ENCODE assay signal across 10 cellular contexts in the genomic region with DNA sequence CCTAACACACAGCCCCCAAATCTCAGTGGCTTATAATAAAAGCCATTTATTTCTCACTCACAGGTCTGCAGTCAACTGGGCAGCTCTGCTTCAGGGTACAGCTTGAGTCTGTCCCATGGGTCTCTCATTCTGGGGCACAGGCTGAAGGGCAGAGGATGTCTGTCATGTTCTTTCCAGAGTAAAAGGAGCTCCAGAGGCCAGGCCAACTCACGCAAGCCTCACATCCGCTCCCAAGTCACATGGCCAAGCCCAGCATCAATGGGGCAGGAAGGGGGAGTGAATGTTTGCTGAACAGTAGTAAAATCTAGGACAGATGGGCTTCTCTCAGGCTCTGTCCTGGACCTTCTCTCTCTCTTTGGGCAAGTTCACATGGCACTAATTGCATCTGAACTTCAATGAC. TPM values are rescaled to one million over a fixed set of nuclear protein-coding genes. Genes with fewer than 3 reads are reported as not detected.
DNase-seq lines count a peak whose midpoint lies in the region; ATAC-seq and TF ChIP-seq lines count a peak whose summit lies in the region.
"Had no signal": no experiment of that assay in that cellular context is flagged by ENCODE, and none has a peak within 500 bp of the region (broad histone marks: within the 10 kb centered on the region; RNA-seq: fewer than 3 reads in every experiment).

No MANE protein-coding gene starts in this region.

- peak overlapping the region; percentile 25 for H3K4me3 ChIP-seq in left ventricle myocardium inferior
- H3K4me3 ChIP-seq: A549, upper lobe of left lung had no signal

- ATAC-seq in GM18907 (IDR thresholded peaks at IDR 0.05; ENCODE audit: unreplicated experiment), result no peak
- no peak for ATAC-seq in GM21515 (IDR thresholded peaks at IDR 0.05; ENCODE audit: unreplicated experiment)
- ATAC-seq: A549 had no signal

- peak overlapping the region; percentile 77 for H3K4me3 Mint-ChIP-seq in activated T-helper 1 cell treated with anti-CD3 and anti-CD28 coated beads, Interleukin-12 subunit alpha, Interleukin-12 subunit beta, Interleukin-2, Interleukin-4 antibody, amounts not matched to agents 30 ng/mL and 10 ng/mL and 1 ng/mL, durations not matched to agents 14 hours and 24 hours and 36 hours

- H3K27me3 Mint-ChIP-seq in activated T-helper 1 cell treated with anti-CD3 and anti-CD28 coated beads, Interleukin-12 subunit alpha, Interleukin-12 subunit beta, Interleukin-2, Interleukin-4 antibody, amounts not matched to agents 30 ng/mL and 10 ng/mL and 1 ng/mL, durations not matched to agents 14 hours and 24 hours and 36 hours (ENCODE audit: insufficient read depth), result peaks cover 10% of the 10 kb centered on the region

- peak overlapping the region; percentile 62 for H3K27ac Mint-ChIP-seq in activated T-helper 1 cell treated with anti-CD3 and anti-CD28 coated beads, Interleukin-12 subunit alpha, Interleukin-12 subunit beta, Interleukin-2, Interleukin-4 antibody, amounts not matched to agents 30 ng/mL and 10 ng/mL and 1 ng/mL, durations not matched to agents 14 hours and 24 hours and 36 hours

- DNase-seq in NCI-H2171 treated with DMSO at 0.1 percent for 48 hours (lab: John Stamatoyannopoulos, UW) (peak; percentile 16), NCI-H2171 (lab: John Stamatoyannopoulos, UW) (no peak), left ventricle myocardium inferior (peak; percentile 39), NCI-H1105 (lab: John Stamatoyannopoulos, UW) (no peak)
- DNase-seq in activated T-helper 1 cell treated with anti-CD3 and anti-CD28 coated beads, Interleukin-12 subunit alpha, Interleukin-12 subunit beta, Interleukin-2, Interleukin-4 antibody, amounts not matched to agents 30 ng/mL and 10 ng/mL and 1 ng/mL, durations not matched to agents 14 hours and 24 hours and 36 hours (ENCODE audit: low spot score), result peak; percentile 26
- peak; percentile 36 for DNase-seq in stimulated activated CD8-positive, alpha-beta memory T cell treated with anti-CD3 and anti-CD28 coated beads, Interleukin-4, amount 100 ng/mL, for 48 hours

- H3K36me3 Mint-ChIP-seq in activated T-helper 1 cell treated with anti-CD3 and anti-CD28 coated beads, Interleukin-12 subunit alpha, Interleukin-12 subunit beta, Interleukin-2, Interleukin-4 antibody, amounts not matched to agents 30 ng/mL and 10 ng/mL and 1 ng/mL, durations not matched to agents 14 hours and 24 hours and 36 hours (ENCODE audit: low read depth), result peaks cover 5% of the 10 kb centered on the region

- intact Hi-C loops in activated T-helper 1 cell treated with anti-CD3 and anti-CD28 coated beads, Interleukin-12 subunit alpha, Interleukin-12 subunit beta, Interleukin-2, Interleukin-4 antibody, amounts not matched to agents 30 ng/mL and 10 ng/mL and 1 ng/mL, durations not matched to agents 14 hours and 24 hours and 36 hours (cut with micrococcal nuclease), result no loop called here
- intact Hi-C loops in left ventricle myocardium inferior (cut with micrococcal nuclease), result no loop called here

- peaks cover 28% of the 10 kb centered on the region for H3K4me1 ChIP-seq in left ventricle myocardium inferior

- TF ChIP-seq CTCF in left ventricle myocardium inferior (IDR thresholded peaks at IDR 0.05; ENCODE audit: borderline replicate concordance), result no peak

- no peaks in the 10 kb centered on the region for H3K9me3 Mint-ChIP-seq in activated T-helper 1 cell treated with anti-CD3 and anti-CD28 coated beads, Interleukin-12 subunit alpha, Interleukin-12 subunit beta, Interleukin-2, Interleukin-4 antibody, amounts not matched to agents 30 ng/mL and 10 ng/mL and 1 ng/mL, durations not matched to agents 14 hours and 24 hours and 36 hours

- no peaks in the 10 kb centered on the region for H3K9me3 ChIP-seq in left ventricle myocardium inferior (replicated peaks)
- H3K9me3 ChIP-seq: A549, upper lobe of left lung had no signal

- peak overlapping the region; percentile 63 for H3K27ac ChIP-seq in left ventricle myocardium inferior (replicated peaks)
- H3K27ac ChIP-seq: A549 had no signal

- peaks cover 44% of the 10 kb centered on the region for H3K4me1 Mint-ChIP-seq in activated T-helper 1 cell treated with anti-CD3 and anti-CD28 coated beads, Interleukin-12 subunit alpha, Interleukin-12 subunit beta, Interleukin-2, Interleukin-4 antibody, amounts not matched to agents 30 ng/mL and 10 ng/mL and 1 ng/mL, durations not matched to agents 14 hours and 24 hours and 36 hours (ENCODE audit: low read depth)

- peaks cover 5% of the 10 kb centered on the region for H3K27me3 ChIP-seq in left ventricle myocardium inferior (ENCODE audit: low read depth)
- H3K27me3 ChIP-seq: upper lobe of left lung had no signal

- no peaks in the 10 kb centered on the region for H3K36me3 ChIP-seq in left ventricle myocardium inferior
- H3K36me3 ChIP-seq: upper lobe of left lung had no signal

RNA-seq across cellular contexts. Expression of gene SSBP3, which starts 7.1 kb away (rescaled TPM):
- total RNA-seq in activated T-helper 1 cell treated with anti-CD3 and anti-CD28 coated beads, Interleukin-12 subunit alpha, Interleukin-12 subunit beta, Interleukin-2, Interleukin-4 antibody, amounts not matched to agents 30 ng/mL and 10 ng/mL and 1 ng/mL, durations not matched to agents 14 hours and 24 hours and 36 hours, result 98.0 and 110 TPM in 2 replicates
- total RNA-seq in left ventricle myocardium inferior, result 57.7 TPM

Comparison
In these comparisons a context has a peak if more than half of its experiments do, and no peak if none do; other contexts are left out.
1. DNase-seq: peak in NCI-H2171 treated with DMSO at 0.1 percent for 48 hours (single experiment), activated T-helper 1 cell treated with anti-CD3 and anti-CD28 coated beads, Interleukin-12 subunit alpha, Interleukin-12 subunit beta, Interleukin-2, Interleukin-4 antibody, amounts not matched to agents 30 ng/mL and 10 ng/mL and 1 ng/mL, durations not matched to agents 14 hours and 24 hours and 36 hours (single experiment), left ventricle myocardium inferior (single experiment) and stimulated activated CD8-positive, alpha-beta memory T cell treated with anti-CD3 and anti-CD28 coated beads, Interleukin-4, amount 100 ng/mL, for 48 hours (single experiment); none in NCI-H2171 (single experiment) and NCI-H1105 (single experiment).